In the genomic region with DNA sequence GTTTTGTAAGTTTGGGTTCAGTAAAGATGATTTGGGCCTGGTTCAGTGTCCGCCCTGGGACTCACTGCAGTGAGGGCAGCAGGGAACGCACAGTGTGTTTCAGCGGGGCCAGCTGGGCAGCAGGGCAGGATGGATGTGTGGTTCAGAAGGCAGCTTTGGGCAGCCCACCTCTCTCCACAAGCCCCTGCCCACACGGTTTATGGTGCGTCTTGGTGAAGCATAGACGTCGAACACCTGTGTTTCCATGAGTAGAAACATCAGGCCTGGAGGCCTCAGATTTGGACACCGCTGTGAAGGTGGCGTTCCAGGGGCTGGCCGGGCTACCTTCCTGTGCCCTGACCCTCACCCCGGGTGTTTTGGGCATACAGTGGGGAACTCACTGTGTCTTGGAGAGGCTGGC, we compare ENCODE assay signal across 1 cellular context.
TF ChIP-seq lines count a peak whose summit lies in the region.

No MANE protein-coding gene starts in this region.

TF ChIP-seq in H1, 55 proteins besides CTCF, POLR2A, EP300 and RAD21:
- TF ChIP-seq RFX5 (IDR thresholded peaks at IDR 0.05; ENCODE audit: borderline replicate concordance, low read depth, low read length) (no peak), RNF2 (IDR thresholded peaks at IDR 0.05; ENCODE audit: borderline replicate concordance, low read depth, low read length, missing control alignments, poor library complexity, severe bottlenecking) (no peak), KDM4A (IDR thresholded peaks at IDR 0.05; ENCODE audit: low read depth, low read length, severe bottlenecking) (no peak), CBX5 (IDR thresholded peaks at IDR 0.05; ENCODE audit: low read depth, low read length) (no peak), SIRT6 (IDR thresholded peaks at IDR 0.05; ENCODE audit: low read length) (no peak), CHD1 (IDR thresholded peaks at IDR 0.05; ENCODE audit: low read depth, low read length) (no peak)
